In the genomic region with DNA sequence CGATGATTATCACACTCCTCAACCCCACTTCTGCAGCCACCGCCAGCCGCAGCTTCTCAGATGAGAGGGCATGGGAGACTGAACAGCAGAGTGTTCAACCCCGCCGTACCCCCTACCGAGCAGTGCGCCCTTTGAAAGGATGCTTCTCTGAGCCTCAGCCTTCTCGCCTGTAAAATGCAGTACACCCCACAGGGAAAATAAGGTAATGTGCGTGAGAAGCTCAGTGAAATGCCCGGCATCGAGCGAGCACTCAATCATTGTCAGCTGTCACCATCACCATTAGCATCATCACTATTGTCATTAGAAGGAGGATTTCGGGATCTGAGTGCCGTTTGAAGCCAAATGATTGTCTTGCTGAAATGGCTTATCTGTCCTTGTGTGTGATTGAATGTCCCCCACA, we compare ENCODE assay signal across 16 cellular contexts. TPM values are rescaled to one million over a fixed set of nuclear protein-coding genes. Genes with fewer than 3 reads are reported as not detected.
"Had no signal": no experiment of that assay in that cellular context is flagged by ENCODE, and none has a peak within 500 bp of the region (broad histone marks: within the 10 kb centered on the region; RNA-seq: fewer than 3 reads in every experiment).

No MANE protein-coding gene starts in this region.

- H3K27me3 ChIP-seq: right atrium auricular region, upper lobe of right lung had no signal

- H3K27ac ChIP-seq: cardiac muscle cell, right atrium auricular region, upper lobe of right lung, WERI-Rb-1 had no signal

- H3K9me3 Mint-ChIP-seq: activated naive CD4-positive, alpha-beta T cell treated with anti-CD3 and anti-CD28 coated beads for 36 hours; activated T-helper 17 cell treated with anti-CD3 and anti-CD28 coated beads, Interleukin-2, amount 50 U/mL, for 72 hours; natural killer cell; stimulated activated naive CD8-positive, alpha-beta T cell treated with anti-CD3 and anti-CD28 coated beads, Interleukin-15, Interleukin-2, amounts not matched to agents 100 ng/mL and 50 ng/mL, for 24 hours had no signal

- H3K36me3 Mint-ChIP-seq: natural killer cell had no signal

- H3K27ac Mint-ChIP-seq: activated naive CD4-positive, alpha-beta T cell treated with anti-CD3 and anti-CD28 coated beads for 36 hours; activated T-helper 17 cell treated with anti-CD3 and anti-CD28 coated beads, Interleukin-2, amount 50 U/mL, for 72 hours; natural killer cell; stimulated activated naive CD8-positive, alpha-beta T cell treated with anti-CD3 and anti-CD28 coated beads, Interleukin-15, Interleukin-2, amounts not matched to agents 100 ng/mL and 50 ng/mL, for 24 hours had no signal

- ATAC-seq: left ventricle myocardium superior, natural killer cell, upper lobe of right lung had no signal

- H3K36me3 ChIP-seq: cardiac muscle cell, right atrium auricular region, upper lobe of right lung, WERI-Rb-1 had no signal

- H3K4me3 Mint-ChIP-seq: activated naive CD4-positive, alpha-beta T cell treated with anti-CD3 and anti-CD28 coated beads for 36 hours; activated T-helper 17 cell treated with anti-CD3 and anti-CD28 coated beads, Interleukin-2, amount 50 U/mL, for 72 hours; natural killer cell; stimulated activated naive CD8-positive, alpha-beta T cell treated with anti-CD3 and anti-CD28 coated beads, Interleukin-15, Interleukin-2, amounts not matched to agents 100 ng/mL and 50 ng/mL, for 24 hours had no signal

- H3K27me3 Mint-ChIP-seq: stimulated activated naive CD8-positive, alpha-beta T cell treated with anti-CD3 and anti-CD28 coated beads, Interleukin-15, Interleukin-2, amounts not matched to agents 100 ng/mL and 50 ng/mL, for 24 hours had no signal

- H3K4me3 ChIP-seq: cardiac muscle cell, right atrium auricular region, upper lobe of right lung had no signal

- H3K4me1 ChIP-seq: right atrium auricular region, upper lobe of right lung had no signal

- H3K9me3 ChIP-seq: right atrium auricular region, upper lobe of right lung had no signal

- DNase-seq: activated CD4-positive, alpha-beta T cell treated with anti-CD3 and anti-CD28 coated beads, Interleukin-2, amount 50 U/mL, for 48 hours; activated naive CD4-positive, alpha-beta T cell treated with anti-CD3 and anti-CD28 coated beads for 36 hours; hippocampal formation; left ventricle myocardium superior; natural killer cell; upper lobe of right lung; WERI-Rb-1 had no signal

- FAIRE-seq: astrocyte had no signal

- H3K4me1 Mint-ChIP-seq: activated T-helper 17 cell treated with anti-CD3 and anti-CD28 coated beads, Interleukin-2, amount 50 U/mL, for 72 hours; natural killer cell had no signal

RNA-seq across cellular contexts. Expression of gene TRIM29, which starts 13.6 kb away (rescaled TPM):
- total RNA-seq: activated naive CD4-positive, alpha-beta T cell treated with anti-CD3 and anti-CD28 coated beads for 36 hours; activated T-helper 17 cell treated with anti-CD3 and anti-CD28 coated beads, Interleukin-2, amount 50 U/mL, for 72 hours; cardiac muscle cell; dermis microvascular lymphatic vessel endothelial cell; epithelial cell of proximal tubule; glomerular endothelial cell; natural killer cell; T-helper 1 cell treated with Interleukin-12 subunit alpha and Interleukin-12 subunit beta and Interleukin-4 antibody, amounts not matched to agents 30 ng/mL and 1 ng/mL, for 36 hours had no signal
- polyA plus RNA-seq: cardiac muscle cell had no signal
